8 cellular contexts compared by ENCODE assay signal in genomic region chr1:145961425-145962156, GRCh38. TPM values are rescaled to one million over a fixed set of nuclear protein-coding genes. Genes with fewer than 3 reads are reported as not detected.
DNase-seq lines count a peak whose midpoint lies in the region; ATAC-seq and TF ChIP-seq lines count a peak whose summit lies in the region.

No MANE protein-coding gene starts in this region.

- no peaks in the 10 kb centered on the region for H3K36me3 ChIP-seq in SJCRH30
- no peaks in the 10 kb centered on the region for H3K36me3 ChIP-seq in iPS-20b (ENCODE audit: insufficient read depth, low read depth, low read length)
- H3K36me3 ChIP-seq in spleen: no peaks in the 10 kb centered on the region

- H3K27ac ChIP-seq in SJCRH30: no peak overlapping the region
- H3K27ac ChIP-seq in iPS-20b (ENCODE audit: low read length): no peak overlapping the region
- peak overlapping the region; percentile 85 to 98 (median 90) for H3K27ac ChIP-seq in spleen

- intact Hi-C loops in spleen (cut with DNase I; ENCODE audit: low total_unique reads): no loop called here

- no peak for TF ChIP-seq CTCF in astrocyte of the spinal cord (IDR thresholded peaks at IDR 0.05; ENCODE audit: low read depth, low read length)
- TF ChIP-seq CTCF in spleen (IDR thresholded peaks at IDR 0.05 in 8 of 11, conservative IDR thresholded peaks at IDR 0.05 in 3 of 11): no peak

- WGBS in spleen, 5 donors: 0 to 1% (median 1%) methylated on average over 48 to 57 of the region's 57 CpGs

- H3K9ac ChIP-seq in iPS-20b (ENCODE audit: low read depth, low read length): no peak overlapping the region; the same call in 1 of the 2 replicates

- H3K4me1 ChIP-seq in SJCRH30 (peaks cover 19% of the 10 kb centered on the region), iPS-20b (ENCODE audit: insufficient read depth, low read length) (peaks cover 15% of the 10 kb centered on the region), spleen (peaks cover 40 to 94% (median 80%) of the 10 kb centered on the region in 6 donors)

- no peak for TF ChIP-seq POLR2A in spleen (IDR thresholded peaks at IDR 0.05)

- H3K27me3 ChIP-seq in SJCRH30 (no peaks in the 10 kb centered on the region), iPS-20b (ENCODE audit: insufficient read depth, low read length) (peaks cover 77% of the 10 kb centered on the region), spleen (replicated peaks in 1 of 7) (peaks cover 0 to 14% (median 0%) of the 10 kb centered on the region in 7 donors)

- H3K9me3 ChIP-seq in SJCRH30 (replicated peaks) (no peaks in the 10 kb centered on the region), iPS-20b (ENCODE audit: insufficient read depth, low read depth, low read length) (no peaks in the 10 kb centered on the region), spleen (peaks cover 0 to 2% (median 0%) of the 10 kb centered on the region in 8 donors)

- in situ Hi-C loops in astrocyte of the spinal cord (cut with HindIII; ENCODE audit: low sequenced_read_pairs): no loop called here

- H3K4me3 ChIP-seq in SJCRH30 (peak overlapping the region; percentile 75), astrocyte of the spinal cord (ENCODE audit: low read depth, low read length) (peak overlapping the region; percentile 63), iPS-20b (ENCODE audit: low read length) (peak overlapping the region; percentile 84), spleen (peak overlapping the region; percentile 44 to 80 (median 58))

- ATAC-seq in HG03108 (IDR thresholded peaks at IDR 0.05; ENCODE audit: unreplicated experiment) (no peak), HG02623 (IDR thresholded peaks at IDR 0.05; ENCODE audit: unreplicated experiment) (no peak)

- DNase-seq in NCI-H1105 treated with DMSO at 0.1 percent for 48 hours (lab: John Stamatoyannopoulos, UW) (peak; percentile 10), NCI-H1105 (lab: John Stamatoyannopoulos, UW) (no peak), SJCRH30 (no peak), astrocyte of the spinal cord (ENCODE audit: low read depth, low spot score) (no peak), spleen (peak; percentile 90)

RNA-seq across cellular contexts. Expression of gene ANKRD34A, which starts 2.8 kb away (rescaled TPM):
- 0.69 and 0.84 TPM in 2 replicates for total RNA-seq in SJCRH30 (2014; rRNA removed; shearing (Covaris generic))
- total RNA-seq in spleen: 1 to 10 TPM in 5 of 7 donors, under 1 TPM in 2; 0.79 to 3.1 (median 1.2) TPM
- under 1 TPM; 0.57 to 0.99 (median 0.62) TPM for polyA plus RNA-seq in spleen

RNA-seq across cellular contexts. Expression of gene POLR3GL, which starts 2.9 kb away (rescaled TPM):
- total RNA-seq in SJCRH30 (2014; rRNA removed; shearing (Covaris generic)): 16.7 and 18.4 TPM in 2 replicates
- total RNA-seq in spleen: 10 to 100 TPM; 22.1 to 34.0 (median 31.1) TPM
- 10 to 100 TPM; 55.6 to 69.2 (median 63.0) TPM for polyA plus RNA-seq in spleen

RNA-seq across cellular contexts. Expression of gene LIX1L, which starts 3.8 kb away (rescaled TPM):
- total RNA-seq in SJCRH30 (2014; rRNA removed; shearing (Covaris generic)): 33.4 and 35.6 TPM in 2 replicates
- 10 to 100 TPM; 35.1 to 52.9 (median 39.5) TPM for total RNA-seq in spleen
- polyA plus RNA-seq in spleen: 10 to 100 TPM; 11.0 to 17.8 (median 14.4) TPM

RNA-seq across cellular contexts. Expression of gene RBM8A, which starts 34.3 kb away (rescaled TPM):
- 232 and 246 TPM in 2 replicates for total RNA-seq in SJCRH30 (2014; rRNA removed; shearing (Covaris generic))
- total RNA-seq in spleen: 100 to 1,000 TPM; 111 to 187 (median 122) TPM
- 100 to 1,000 TPM in 2 of 3 donors, 10 to 100 TPM in 1; 87.0 to 117 (median 101) TPM for polyA plus RNA-seq in spleen

RNA-seq across cellular contexts. Expression of gene TXNIP, which starts 34.8 kb away (rescaled TPM):
- 161 and 177 TPM in 2 replicates for total RNA-seq in SJCRH30 (2014; rRNA removed; shearing (Covaris generic))
- 1,000 to 10,000 TPM in 5 of 7 donors, 100 to 1,000 TPM in 2; 622 to 2,368 (median 1,747) TPM for total RNA-seq in spleen
- polyA plus RNA-seq in spleen: 100 to 1,000 TPM; 446 to 779 (median 670) TPM

Comparison
In these comparisons a context has a peak if more than half of its experiments do, and no peak if none do; other contexts are left out.
1. DNase-seq: peak in NCI-H1105 treated with DMSO at 0.1 percent for 48 hours (single experiment) and spleen (single experiment); none in NCI-H1105 (single experiment), SJCRH30 (0 of 2) and astrocyte of the spinal cord (single experiment).
2. H3K27ac ChIP-seq: peak in spleen (8 of 8); none in SJCRH30 (single experiment) and iPS-20b (single experiment).
3. Peak in every context shown above with its lines, with median percentiles within 50 percentile points of each other: H3K4me3 ChIP-seq.